Comparison of ENCODE assay signal across 24 cellular contexts in the genomic region with DNA sequence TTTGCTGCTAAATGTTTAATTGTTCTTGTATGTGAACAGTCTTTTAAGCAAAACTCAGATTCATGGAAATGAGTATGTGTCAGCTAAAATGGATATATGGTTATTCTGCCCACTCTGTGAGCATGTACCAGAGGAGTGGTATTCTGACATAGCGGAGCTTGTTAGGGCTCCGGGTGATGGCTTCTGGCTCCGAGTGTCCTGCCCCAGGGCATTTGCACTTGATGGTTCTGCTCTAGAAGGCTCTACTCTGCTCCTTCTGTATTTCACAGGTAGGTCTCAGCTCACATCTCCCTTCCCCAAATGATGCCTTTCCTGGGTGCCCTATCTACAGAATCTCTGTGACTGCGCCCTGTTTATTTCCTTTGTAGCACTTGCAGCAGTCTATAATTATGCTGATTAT.
DNase-seq lines count a peak whose midpoint lies in the region; ATAC-seq, FAIRE-seq and TF ChIP-seq lines count a peak whose summit lies in the region.
"Had no signal": no experiment of that assay in that cellular context is flagged by ENCODE, and none has a peak within 500 bp of the region (broad histone marks: within the 10 kb centered on the region; RNA-seq: fewer than 3 reads in every experiment).

No MANE protein-coding gene starts in this region.

- no peaks in the 10 kb centered on the region for H3K9me3 Mint-ChIP-seq in activated T-cell treated with anti-CD3 and anti-CD28 coated beads, Interleukin-2, amount 50 U/mL, for 24 hours
- H3K9me3 Mint-ChIP-seq: CD4-positive, alpha-beta T cell; GM23338; IgD-negative memory B cell had no signal

- no peak overlapping the region for H3K4me3 Mint-ChIP-seq in activated T-cell treated with anti-CD3 and anti-CD28 coated beads, Interleukin-2, amount 50 U/mL, for 24 hours
- H3K4me3 Mint-ChIP-seq: CD4-positive, alpha-beta T cell; GM23338 had no signal

- H3K36me3 Mint-ChIP-seq in activated T-cell treated with anti-CD3 and anti-CD28 coated beads, Interleukin-2, amount 50 U/mL, for 24 hours (ENCODE audit: low read depth) = peaks cover 28% of the 10 kb centered on the region

- no peak overlapping the region for H3K4me3 ChIP-seq in ascending aorta
- H3K4me3 ChIP-seq in right cardiac atrium (ENCODE audit: low read length) = no peak overlapping the region
- H3K4me3 ChIP-seq in thoracic aorta = no peak overlapping the region
- H3K4me3 ChIP-seq: BLaER1, GM23338 had no signal

- CTCF ChIA-PET in RWPE1 (lab: Yijun Ruan, JAX) = interaction anchor here (0.6 to 9.0 kb wide), 4 partner anchors 135 to 288 kb away, joined by 4 to 88 read pairs (median 34); no protein-coding TSS in a partner anchor

- H3K27ac ChIP-seq in ascending aorta (peak overlapping the region; percentile 40 to 41), right cardiac atrium (ENCODE audit: low read length) (peak overlapping the region; percentile 87), thoracic aorta (peak overlapping the region; percentile 31 to 33), RWPE1 (no peak overlapping the region)
- H3K27ac ChIP-seq: 22Rv1, BLaER1 had no signal

- no peaks in the 10 kb centered on the region for H3K27me3 ChIP-seq in ascending aorta
- no peaks in the 10 kb centered on the region for H3K27me3 ChIP-seq in right cardiac atrium (ENCODE audit: control insufficient read depth, insufficient read depth)
- no peaks in the 10 kb centered on the region for H3K27me3 ChIP-seq in thoracic aorta (replicated peaks; ENCODE audit: insufficient read depth)
- H3K27me3 ChIP-seq: BLaER1 had no signal

- no peak for FAIRE-seq in RCC 7860 (lab: Jason Lieb, UNC)

- DNase-seq in activated T-cell treated with anti-CD3 and anti-CD28 coated beads, Interleukin-2, amount 50 U/mL, for 24 hours = no peak
- DNase-seq in activated T-cell treated with anti-CD3 and anti-CD28 coated beads for 4 hours = no peak
- no peak for DNase-seq in ascending aorta (ENCODE audit: low spot score in 2 of 2)
- no peak for DNase-seq in right cardiac atrium
- no peak for DNase-seq in thoracic aorta (ENCODE audit: low spot score)
- no peak for DNase-seq in RCC 7860 (ENCODE audit: low spot score)
- DNase-seq in sciatic nerve (ENCODE audit: low spot score) = no peak
- no peak for DNase-seq in RWPE1 (ENCODE audit: low spot score)
- DNase-seq: ACHN; Caco-2; CD4-positive, alpha-beta T cell; DMS 273 treated with DMSO at 0.1 percent for 48 hours; DMS79 treated with DMSO at 0.1 percent for 48 hours; MV-4-11; NCI-H1105 treated with DMSO at 0.1 percent for 48 hours; NCI-H2029 treated with DMSO at 0.1 percent for 48 hours; NCI-H510A treated with DMSO at 0.1 percent for 48 hours; NCI-H774; NK-92 treated with Interleukin-12 subunit alpha and Interleukin-12 subunit beta, amount 100 ng/mL, for 24 hours had no signal

- H3K36me3 ChIP-seq in ascending aorta = peaks cover 0 to 3% of the 10 kb centered on the region in 2 donors
- peaks cover 2% of the 10 kb centered on the region for H3K36me3 ChIP-seq in thoracic aorta
- H3K36me3 ChIP-seq: BLaER1 had no signal

- POLR2A ChIA-PET in RWPE1 (lab: Yijun Ruan, JAX; ENCODE audit: low non-redundant PET) = no interaction called here

- peaks cover 0 to 22% of the 10 kb centered on the region in 2 donors for H3K4me1 ChIP-seq in ascending aorta
- H3K4me1 ChIP-seq in right cardiac atrium (ENCODE audit: control insufficient read depth, insufficient read depth, low read length) = peaks cover 4% of the 10 kb centered on the region
- peaks cover 15 to 45% of the 10 kb centered on the region in 2 donors for H3K4me1 ChIP-seq in thoracic aorta (ENCODE audit: control insufficient read depth in 1 of 2, low read depth in 2 of 2)

- H3K4me1 Mint-ChIP-seq in activated T-cell treated with anti-CD3 and anti-CD28 coated beads, Interleukin-2, amount 50 U/mL, for 24 hours (ENCODE audit: low read depth) = peaks cover 3% of the 10 kb centered on the region

- H3K27ac Mint-ChIP-seq in activated T-cell treated with anti-CD3 and anti-CD28 coated beads, Interleukin-2, amount 50 U/mL, for 24 hours = peak overlapping the region; percentile 31
- H3K27ac Mint-ChIP-seq: CD4-positive, alpha-beta T cell; GM23338 had no signal

- TF ChIP-seq CTCF in ascending aorta (IDR thresholded peaks at IDR 0.05) (no peak), thoracic aorta (IDR thresholded peaks at IDR 0.05) (no peak), RWPE1 (conservative IDR thresholded peaks at IDR 0.05; ENCODE audit: low read depth) (no peak)

- no peaks in the 10 kb centered on the region for H3K27me3 Mint-ChIP-seq in activated T-cell treated with anti-CD3 and anti-CD28 coated beads, Interleukin-2, amount 50 U/mL, for 24 hours
- H3K27me3 Mint-ChIP-seq: CD4-positive, alpha-beta T cell; IgD-negative memory B cell had no signal

- 81% methylated on average over 4 of the region's 4 CpGs for WGBS in right cardiac atrium

- intact Hi-C loops in ascending aorta (cut with DNase I) = loop anchor here (10.0 kb wide), 2 partner anchors 279 to 869 kb away; a partner anchor contains a TSS
- intact Hi-C loops in right cardiac atrium (cut with DNase I) = loop anchor here in 2 of 4 donors (5.0 to 10.0 kb wide), 2 partner anchors 166 to 269 kb away; no protein-coding TSS in a partner anchor
- intact Hi-C loops in sciatic nerve (cut with DNase I) = loop anchor here (5.0 kb wide), 1 partner anchor 166 kb away; no protein-coding TSS in a partner anchor

- no peaks in the 10 kb centered on the region for H3K9me3 ChIP-seq in ascending aorta
- no peaks in the 10 kb centered on the region for H3K9me3 ChIP-seq in right cardiac atrium (ENCODE audit: control insufficient read depth, low read length)
- no peaks in the 10 kb centered on the region for H3K9me3 ChIP-seq in thoracic aorta
- H3K9me3 ChIP-seq: BLaER1, Caco-2 had no signal

- ATAC-seq in right cardiac atrium (peak in 1 of 2 donors; percentile 2), thoracic aorta (ENCODE audit: insufficient number of reproducible peaks, low FRiP score, low read depth) (no peak), sciatic nerve (no peak)
- ATAC-seq: GM23338, Panc1 had no signal
